1 cellular context compared by ENCODE assay signal in genomic region chr2:135258193-135258592, GRCh38.
TF ChIP-seq lines count a peak whose summit lies in the region.

No MANE protein-coding gene starts in this region.

TF ChIP-seq in WTC11, 78 proteins besides CTCF, POLR2A, EP300 and RAD21 (continued from another document):
- TF ChIP-seq PRDM15 (CRISPR knock-in tag; IDR thresholded peaks at IDR 0.05) (no peak), USF1 (CRISPR knock-in tag; IDR thresholded peaks at IDR 0.05) (no peak), ETV6 (CRISPR knock-in tag; IDR thresholded peaks at IDR 0.05) (no peak), JAZF1 (CRISPR knock-in tag; IDR thresholded peaks at IDR 0.05) (no peak), SOX15 (CRISPR knock-in tag; IDR thresholded peaks at IDR 0.05) (no peak), NR3C1 (CRISPR knock-in tag; conservative IDR thresholded peaks at IDR 0.05; ENCODE audit: low read depth) (no peak), TEAD1 (CRISPR knock-in tag; IDR thresholded peaks at IDR 0.05) (no peak), RELA (CRISPR knock-in tag; IDR thresholded peaks at IDR 0.05; ENCODE audit: borderline replicate concordance) (no peak)
